1 cellular context compared by ENCODE assay signal in the genomic region with DNA sequence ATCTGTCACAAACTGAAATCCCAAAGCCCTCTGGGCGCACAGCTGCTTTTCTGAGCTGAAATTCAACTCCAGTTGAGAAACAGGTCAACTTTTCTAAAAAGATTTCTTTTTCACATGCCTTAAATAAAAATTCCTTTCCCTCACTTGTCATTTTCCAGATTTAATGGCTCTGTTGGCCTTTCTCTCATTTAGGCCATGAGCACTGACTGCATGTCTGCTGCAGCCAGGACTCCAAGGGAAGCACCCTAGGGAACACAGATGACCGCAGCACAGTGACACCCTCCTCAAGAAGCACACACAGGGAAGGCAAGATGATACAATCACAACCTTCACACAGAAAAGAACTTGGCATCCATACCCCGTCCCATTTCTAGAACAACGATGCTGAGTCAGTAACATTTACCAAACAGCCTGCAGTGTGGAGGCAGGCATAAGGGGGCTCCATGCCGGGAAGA.
TF ChIP-seq lines count a peak whose summit lies in the region.

No MANE protein-coding gene starts in this region.

TF ChIP-seq in A549, 52 proteins besides CTCF, POLR2A, EP300 and RAD21 (continued from another document):
- TF ChIP-seq FOSL2 (IDR thresholded peaks at IDR 0.05): no peak
- TF ChIP-seq FOSL2 (CRISPR knock-in tag; IDR thresholded peaks at IDR 0.05): no peak
- TF ChIP-seq CHD2 (IDR thresholded peaks at IDR 0.05; ENCODE audit: low read length, partially characterized antibody): no peak
- TF ChIP-seq EHMT2 (IDR thresholded peaks at IDR 0.05; ENCODE audit: low read depth): no peak
- no peak for TF ChIP-seq NR3C1 (IDR thresholded peaks at IDR 0.05)
- TF ChIP-seq MAFK (IDR thresholded peaks at IDR 0.05; ENCODE audit: partially characterized antibody): peak; percentile 74
- no peak for TF ChIP-seq ESRRA (IDR thresholded peaks at IDR 0.05; ENCODE audit: borderline replicate concordance, low read length)
